Comparison of ENCODE assay signal across 1 cellular context in the genomic region with DNA sequence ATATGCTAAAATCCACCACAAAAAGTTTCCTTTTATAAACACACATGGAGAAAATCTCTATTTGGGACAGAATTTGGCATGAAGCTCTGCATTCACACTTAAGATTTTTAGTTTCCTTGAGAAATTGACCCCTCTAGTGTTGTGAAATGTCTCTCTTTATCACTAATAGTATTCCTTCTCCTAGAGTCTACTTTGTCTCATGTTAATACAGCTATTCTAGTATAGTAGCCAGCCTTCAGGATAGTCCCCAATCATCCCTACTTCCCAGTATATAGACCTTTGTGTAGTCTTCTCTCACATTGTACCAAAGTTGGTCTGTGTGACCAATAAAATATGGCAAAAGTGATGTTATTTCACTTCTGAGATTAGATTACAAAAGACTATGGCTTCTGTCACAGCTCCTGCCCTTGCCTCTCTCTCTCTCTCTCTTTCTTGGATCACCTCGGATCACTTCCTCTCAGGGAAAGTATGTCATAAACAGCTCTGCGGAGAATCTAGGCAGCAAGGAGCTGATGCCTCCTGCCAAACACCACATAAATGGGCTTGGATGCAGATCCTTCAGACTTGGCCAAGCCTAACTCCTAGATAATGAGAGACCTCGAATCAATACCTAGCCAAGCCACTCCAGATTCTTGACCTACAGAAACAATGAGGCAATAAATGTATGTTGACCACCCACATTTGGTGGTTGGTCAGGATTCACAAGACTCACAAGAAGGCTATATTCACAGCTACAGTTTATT.
TF ChIP-seq lines count a peak whose summit lies in the region.

No MANE protein-coding gene starts in this region.

TF ChIP-seq in K562, 482 proteins besides CTCF, POLR2A, EP300 and RAD21 (continued from another document):
- no peak for TF ChIP-seq TSHZ1 (CRISPR knock-in tag; IDR thresholded peaks at IDR 0.05)
- no peak for TF ChIP-seq ZNF511 (CRISPR knock-in tag; IDR thresholded peaks at IDR 0.05)
- TF ChIP-seq PREB (CRISPR knock-in tag; IDR thresholded peaks at IDR 0.05), result no peak
- TF ChIP-seq HMG20A (CRISPR knock-in tag; conservative IDR thresholded peaks at IDR 0.05), result no peak
- TF ChIP-seq GABPB2 (CRISPR knock-in tag; conservative IDR thresholded peaks at IDR 0.05), result no peak
- no peak for TF ChIP-seq XRCC5 (IDR thresholded peaks at IDR 0.05; ENCODE audit: low read depth, low read length)
- TF ChIP-seq RBM15 (IDR thresholded peaks at IDR 0.05; ENCODE audit: insufficient read depth, low read length), result no peak
- no peak for TF ChIP-seq PCBP2 (IDR thresholded peaks at IDR 0.05; ENCODE audit: low read depth, low read length, poor library complexity, severe bottlenecking)
